8 cellular contexts compared by ENCODE assay signal in genomic region chr17:9987779-9988585, GRCh38.
DNase-seq lines count a peak whose midpoint lies in the region; ATAC-seq and TF ChIP-seq lines count a peak whose summit lies in the region.

No MANE protein-coding gene starts in this region.

- H3K4me3 Mint-ChIP-seq in glutamatergic neuron (ENCODE audit: unreplicated experiment), result no peak overlapping the region

- H3K27ac Mint-ChIP-seq in glutamatergic neuron (ENCODE audit: unreplicated experiment), result no peak overlapping the region

- peaks cover 8% of the 10 kb centered on the region for H3K9me3 Mint-ChIP-seq in glutamatergic neuron (ENCODE audit: unreplicated experiment)

- no peak for ATAC-seq in GM19023 (IDR thresholded peaks at IDR 0.05; ENCODE audit: unreplicated experiment)
- no peak for ATAC-seq in GM19035 (IDR thresholded peaks at IDR 0.05; ENCODE audit: unreplicated experiment)

- peak; percentile 95 for TF ChIP-seq CTCF in glutamatergic neuron (IDR thresholded peaks at IDR 0.05; ENCODE audit: partially characterized antibody, unreplicated experiment)

- peaks cover 6% of the 10 kb centered on the region for H3K36me3 Mint-ChIP-seq in glutamatergic neuron (ENCODE audit: unreplicated experiment)

- no peaks in the 10 kb centered on the region for H3K4me1 Mint-ChIP-seq in glutamatergic neuron (ENCODE audit: low read depth, unreplicated experiment)

- H3K27me3 Mint-ChIP-seq in glutamatergic neuron (ENCODE audit: unreplicated experiment), result peaks cover 2% of the 10 kb centered on the region

- peak; percentile 59 for DNase-seq in ELF-1 (ENCODE audit: low read depth, low spot score)
- DNase-seq in HT-29 (ENCODE audit: low spot score), result peak; percentile 16
- DNase-seq in activated CD4-positive, alpha-beta T cell treated with anti-CD3 and anti-CD28 coated beads, Interleukin-2, amount 50 U/mL, for 48 hours, result peak; percentile 5 to 22
- DNase-seq in glutamatergic neuron, result peak; percentile 61
- DNase-seq in retina, result peak; percentile 32
- DNase-seq in NCI-H2081 treated with DMSO at 0.1 percent for 48 hours (lab: John Stamatoyannopoulos, UW), result no peak
